ENCODE assay signal across 13 cellular contexts in the genomic region with DNA sequence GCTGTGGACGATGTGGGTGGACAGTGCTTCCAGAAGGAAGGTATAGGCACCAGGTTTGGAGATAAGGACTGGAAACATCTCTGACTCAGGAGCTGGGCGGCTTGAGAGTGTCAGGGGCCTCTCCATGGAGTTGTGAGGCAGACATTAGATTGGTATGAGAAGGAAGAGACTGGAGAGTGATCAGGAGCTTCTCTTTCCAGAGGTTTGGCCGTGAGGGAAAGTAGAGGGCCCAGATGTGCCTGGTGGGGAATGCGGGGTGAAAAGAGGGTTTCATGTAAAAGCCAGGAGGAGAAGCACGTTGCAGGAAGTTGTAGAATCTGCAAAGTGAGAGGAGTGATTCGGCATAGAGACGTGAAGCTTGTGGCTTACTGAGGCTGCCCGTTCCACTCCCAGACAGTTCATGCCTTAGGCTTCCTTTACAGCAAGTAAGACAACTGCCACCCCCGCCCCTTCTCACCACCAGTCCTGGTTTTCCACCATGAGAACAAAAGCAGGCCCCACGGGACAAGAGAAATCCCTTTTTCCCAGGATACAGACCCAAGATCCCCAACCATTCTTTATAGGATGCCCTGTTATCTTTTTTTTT.
DNase-seq lines count a peak whose midpoint lies in the region; ATAC-seq lines count a peak whose summit lies in the region.
"Had no signal": no experiment of that assay in that cellular context is flagged by ENCODE, and none has a peak within 500 bp of the region (broad histone marks: within the 10 kb centered on the region; RNA-seq: fewer than 3 reads in every experiment).

No MANE protein-coding gene starts in this region.

- peak; percentile 54 for DNase-seq in activated effector memory CD4-positive, alpha-beta T cell treated with anti-CD3 and anti-CD28 coated beads, Interleukin-2, amount 50 U/mL, for 16 hours
- no peak for DNase-seq in activated effector memory CD4-positive, alpha-beta T cell treated with Interleukin-2 at 50 U/mL for 16 hours
- DNase-seq in iris pigment epithelial cell (ENCODE audit: low read depth) (peak; percentile 9), posterior vena cava (ENCODE audit: low spot score) (peak; percentile 2), cerebellar nuclear complex (lab: John Stamatoyannopoulos, UW) (no peak), mesenteric fat pad (ENCODE audit: low spot score) (no peak), HUDEP-2 (lab: John Stamatoyannopoulos, UW; ENCODE audit: unreplicated experiment in 76 of 76) (no peak)
- DNase-seq: CD8-positive, alpha-beta T cell; COR-L47; GF-D8; GOT3; H9 had no signal

- no peak for ATAC-seq in HG02852 (IDR thresholded peaks at IDR 0.05; ENCODE audit: unreplicated experiment)
- ATAC-seq: CD8-positive, alpha-beta T cell had no signal

- intact Hi-C loops in posterior vena cava (cut with DNase I) = no loop called here

Comparison
In these comparisons a context has a peak if more than half of its experiments do, and no peak if none do; other contexts are left out.
1. DNase-seq: peak in activated effector memory CD4-positive, alpha-beta T cell treated with anti-CD3 and anti-CD28 coated beads, Interleukin-2, amount 50 U/mL, for 16 hours (single experiment), iris pigment epithelial cell (single experiment) and posterior vena cava (single experiment); none in activated effector memory CD4-positive, alpha-beta T cell treated with Interleukin-2 at 50 U/mL for 16 hours (single experiment), cerebellar nuclear complex (0 of 2), mesenteric fat pad (single experiment) and HUDEP-2 (0 of 76).